Comparison of ENCODE assay signal across 28 cellular contexts in the genomic region with DNA sequence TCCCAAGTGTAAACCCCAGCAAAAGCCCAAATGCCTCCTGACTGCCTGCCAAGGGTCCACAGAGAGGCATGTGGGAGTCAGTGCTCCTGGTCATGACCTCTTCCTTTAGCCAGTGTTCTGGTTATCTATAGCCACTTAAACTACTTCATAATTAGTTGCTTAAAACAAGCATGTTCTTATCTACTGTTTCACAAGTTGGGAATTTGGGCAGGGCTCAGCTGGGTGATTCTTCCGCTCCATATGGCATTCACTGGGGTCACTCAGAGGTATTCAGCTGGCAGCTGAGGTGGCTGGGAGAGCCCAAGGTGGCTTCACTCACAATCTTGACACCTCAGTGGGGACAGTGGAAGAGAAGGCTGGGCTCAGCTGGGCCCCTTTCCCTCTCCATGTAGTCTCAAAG.
"Had no signal": no experiment of that assay in that cellular context is flagged by ENCODE, and none has a peak within 500 bp of the region (broad histone marks: within the 10 kb centered on the region; RNA-seq: fewer than 3 reads in every experiment).

No MANE protein-coding gene starts in this region.

- H3K27ac Mint-ChIP-seq: mesothelial cell of epicardium; natural killer cell treated with Interleukin-12 subunit alpha and Interleukin-12 subunit beta and Interleukin-15 and Interleukin-18, amount 100 ng/mL, for 72 hours; progenitor cell of endocrine pancreas; stimulated activated effector memory CD8-positive, alpha-beta T cell treated with anti-CD3 and anti-CD28 coated beads, Interleukin-12 subunit alpha, Interleukin-12 subunit beta, amount 100 ng/mL, for 72 hours had no signal

- H3K9ac ChIP-seq: parathyroid adenoma had no signal

- H3K36me3 Mint-ChIP-seq: natural killer cell treated with Interleukin-12 subunit alpha and Interleukin-12 subunit beta and Interleukin-15 and Interleukin-18, amount 100 ng/mL, for 72 hours; stimulated activated effector memory CD8-positive, alpha-beta T cell treated with anti-CD3 and anti-CD28 coated beads, Interleukin-12 subunit alpha, Interleukin-12 subunit beta, amount 100 ng/mL, for 72 hours had no signal

- H3K36me3 ChIP-seq: colonic mucosa, esophagus squamous epithelium, heart right ventricle, left lung, neutrophil, thoracic aorta, tibial nerve, upper lobe of left lung had no signal

- H3K27ac ChIP-seq: colonic mucosa, esophagus squamous epithelium, heart right ventricle, left lung, neutrophil, parathyroid adenoma, thoracic aorta, tibial nerve, upper lobe of left lung had no signal

- H3K9me3 Mint-ChIP-seq: natural killer cell treated with Interleukin-12 subunit alpha and Interleukin-12 subunit beta and Interleukin-15 and Interleukin-18, amount 100 ng/mL, for 72 hours had no signal

- H3K4me1 ChIP-seq: colonic mucosa had no signal

- DNase-seq: colonic mucosa; dermis blood vessel endothelial cell; effector memory CD4-positive, alpha-beta T cell; esophagus squamous epithelium; foreskin melanocyte; glutamatergic neuron; heart right ventricle; hippocampal formation; left cardiac atrium; left lung; mesenchymal stem cell; mucosa of descending colon; naive B cell; stimulated activated CD4-positive, alpha-beta T cell treated with anti-CD3 and anti-CD28 coated beads, Interleukin-12 subunit alpha, Interleukin-12 subunit beta, amount 100 ng/mL, for 4 hours; stimulated activated CD4-positive, alpha-beta T cell treated with anti-CD3 and anti-CD28 coated beads, Interleukin-2, amount 100 ng/mL, for 24 hours; stimulated activated CD4-positive, alpha-beta T cell treated with anti-CD3 and anti-CD28 coated beads, Interleukin-4, amount 100 ng/mL, for 24 hours; stimulated activated naive CD4-positive, alpha-beta T cell treated with Interleukin-2 at 50 U/mL for 16 hours; upper lobe of left lung had no signal

- H3K4me3 Mint-ChIP-seq: mesothelial cell of epicardium; natural killer cell treated with Interleukin-12 subunit alpha and Interleukin-12 subunit beta and Interleukin-15 and Interleukin-18, amount 100 ng/mL, for 72 hours; neural crest cell; stimulated activated effector memory CD8-positive, alpha-beta T cell treated with anti-CD3 and anti-CD28 coated beads, Interleukin-12 subunit alpha, Interleukin-12 subunit beta, amount 100 ng/mL, for 72 hours had no signal

- H3K4me3 ChIP-seq: colonic mucosa, esophagus squamous epithelium, heart right ventricle, left lung, mucosa of descending colon, smooth muscle cell, thoracic aorta, tibial nerve, upper lobe of left lung had no signal

- H3K27me3 ChIP-seq: colonic mucosa, esophagus squamous epithelium, heart right ventricle, left lung, tibial nerve, upper lobe of left lung had no signal

- H3K9me3 ChIP-seq: colonic mucosa, neutrophil had no signal
